Comparison of ENCODE assay signal across 8 cellular contexts in the genomic region with DNA sequence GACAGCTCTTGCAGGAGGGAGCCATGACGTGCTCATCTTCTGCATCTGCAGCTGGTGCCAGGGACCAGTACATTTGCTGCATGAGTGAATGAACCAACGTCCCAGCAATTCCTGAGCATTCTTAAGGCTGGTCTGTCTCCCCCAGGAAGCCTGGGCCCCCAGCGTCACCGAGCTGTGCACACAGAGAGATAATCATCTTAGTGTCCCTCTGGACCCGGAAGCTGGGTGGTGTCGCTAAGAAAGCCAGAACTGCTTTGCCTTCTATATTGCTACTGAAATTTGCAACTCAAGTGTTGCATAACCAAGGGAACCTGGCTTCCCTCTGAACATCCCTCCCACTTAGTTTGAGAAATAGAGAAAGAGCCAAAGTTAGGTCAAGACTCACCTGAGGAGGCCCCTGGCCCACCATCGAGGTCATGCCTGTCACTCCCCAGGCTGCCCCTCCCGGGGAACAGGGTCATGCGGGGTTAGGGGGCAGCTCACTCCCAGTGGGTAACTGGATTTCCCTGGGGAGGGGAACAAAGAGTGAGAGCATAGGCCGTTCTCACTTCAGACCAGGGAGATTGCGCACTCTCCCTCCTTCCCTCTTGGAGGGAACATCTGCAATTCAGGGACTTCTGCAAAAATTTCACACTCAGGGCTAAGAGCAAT.
A peak's percentile ranks its signal among the peaks of the same experiment; 100 is the strongest.
DNase-seq lines count a peak whose midpoint lies in the region; ATAC-seq and TF ChIP-seq lines count a peak whose summit lies in the region.

No MANE protein-coding gene starts in this region.

- peak overlapping the region; percentile 27 to 45 for H3K4me3 ChIP-seq in muscle layer of duodenum (ENCODE audit: low read depth in 1 of 2, low read length in 2 of 2)

- peak overlapping the region; percentile 15 for H3K27ac Mint-ChIP-seq in MCF 10A (ENCODE audit: low read depth, unreplicated experiment)

- H3K36me3 Mint-ChIP-seq in MCF 10A (ENCODE audit: insufficient read depth, unreplicated experiment) = no peaks in the 10 kb centered on the region

- peak overlapping the region; percentile 81 for H3K27ac ChIP-seq in muscle layer of duodenum (ENCODE audit: low read length)

- no peaks in the 10 kb centered on the region for H3K27me3 Mint-ChIP-seq in MCF 10A (ENCODE audit: insufficient read depth, unreplicated experiment)

- H3K4me1 Mint-ChIP-seq in MCF 10A (ENCODE audit: insufficient read depth, unreplicated experiment) = peaks cover 13% of the 10 kb centered on the region

- CTCF ChIA-PET in MCF 10A (lab: Yijun Ruan, JAX) = no interaction called here

- intact Hi-C loops in MCF 10A (cut with micrococcal nuclease) = no loop called here

- no peak overlapping the region for H3K4me3 Mint-ChIP-seq in MCF 10A (ENCODE audit: unreplicated experiment)

- ATAC-seq in GM21360 (IDR thresholded peaks at IDR 0.05; ENCODE audit: unreplicated experiment) (peak; percentile 26), HG03571 (IDR thresholded peaks at IDR 0.05; ENCODE audit: unreplicated experiment) (peak; percentile 18)

- DNase-seq in AML-193 (lab: John Stamatoyannopoulos, UW) = peak; percentile 83 to 88
- DNase-seq in MCF 10A (ENCODE audit: unreplicated experiment) = no peak
- no peak for DNase-seq in putamen (ENCODE audit: low spot score)
- no peak for DNase-seq in NCI-H748 (lab: John Stamatoyannopoulos, UW; ENCODE audit: unreplicated experiment)
- no peak for DNase-seq in activated CD8-positive, alpha-beta memory T cell treated with anti-CD3 and anti-CD28 coated beads, Interleukin-2, amount 50 U/mL, for 48 hours

- POLR2A ChIA-PET in MCF 10A (lab: Yijun Ruan, JAX) = no interaction called here

- H3K9me3 ChIP-seq in muscle layer of duodenum (ENCODE audit: control insufficient read depth in 1 of 2, low read length in 2 of 2) = peaks cover 0 to 8% of the 10 kb centered on the region in 2 donors

- no peaks in the 10 kb centered on the region for H3K36me3 ChIP-seq in muscle layer of duodenum (ENCODE audit: control insufficient read depth in 1 of 2, insufficient read depth in 2 of 2, low read length in 2 of 2)

- peaks cover 13 to 44% of the 10 kb centered on the region in 2 donors for H3K4me1 ChIP-seq in muscle layer of duodenum (ENCODE audit: control insufficient read depth in 1 of 2, insufficient read depth in 2 of 2, low read length in 2 of 2)

- H3K27me3 ChIP-seq in muscle layer of duodenum (ENCODE audit: low read depth, low read length) = no peaks in the 10 kb centered on the region

- no TSS peak for BruUV-seq in MCF 10A (replicated peaks; lab: Mats Ljungman, UMichigan)

- H3K9me3 Mint-ChIP-seq in MCF 10A (ENCODE audit: unreplicated experiment) = peaks cover 14% of the 10 kb centered on the region

- no peak for TF ChIP-seq CTCF in MCF 10A (IDR thresholded peaks at IDR 0.05; ENCODE audit: unreplicated experiment)

Comparison
In these comparisons a context has a peak if more than half of its experiments do, and no peak if none do; other contexts are left out.
1. DNase-seq: peak in AML-193 (2 of 2); none in MCF 10A (single experiment), putamen (single experiment), NCI-H748 (single experiment) and activated CD8-positive, alpha-beta memory T cell treated with anti-CD3 and anti-CD28 coated beads, Interleukin-2, amount 50 U/mL, for 48 hours (single experiment).